In genomic region chr5:157679801-157680200, GRCh38 we compare ENCODE assay signal across 38 cellular contexts. TPM values are rescaled to one million over a fixed set of nuclear protein-coding genes. Genes with fewer than 3 reads are reported as not detected.
"Had no signal": no experiment of that assay in that cellular context is flagged by ENCODE, and none has a peak within 500 bp of the region (broad histone marks: within the 10 kb centered on the region; RNA-seq: fewer than 3 reads in every experiment).

No MANE protein-coding gene starts in this region.

- H3K27ac ChIP-seq: adrenal gland, body of pancreas, brain microvascular endothelial cell, breast epithelium, VCaP had no signal

- H3K36me3 ChIP-seq: adrenal gland, brain microvascular endothelial cell, breast epithelium had no signal

- H3K4me3 ChIP-seq: adrenal gland, body of pancreas, breast epithelium had no signal

- DNase-seq: activated B cell treated with CpG ODN at 0.5 μM for 24 hours; activated CD4-positive, alpha-beta memory T cell treated with anti-CD3 and anti-CD28 coated beads for 36 hours; activated CD4-positive, alpha-beta T cell treated with anti-CD3 and anti-CD28 coated beads for 4 hours; activated CD4-positive, alpha-beta T cell treated with anti-CD3 and anti-CD28 coated beads, Interleukin-2, amount 10 ng/mL, durations not matched to agents 24 days and 14 days; activated CD4-positive, alpha-beta T cell treated with anti-CD3 and anti-CD28 coated beads, Interleukin-2, amount 50 U/mL, for 1 hour; activated CD4-positive, alpha-beta T cell treated with anti-CD3 and anti-CD28 coated beads, Interleukin-2, amount 50 U/mL, for 4 hours; activated CD4-positive, CD25-positive, alpha-beta regulatory T cell treated with anti-CD3 and anti-CD28 coated beads, Interleukin-2, amount 50 U/mL, for 72 hours; activated CD8-positive, alpha-beta T cell treated with anti-CD3 and anti-CD28 coated beads for 36 hours; activated effector memory CD4-positive, alpha-beta T cell treated with anti-CD3 and anti-CD28 coated beads, Interleukin-2, amount 50 U/mL, for 16 hours; activated gamma-delta T cell treated with Interleukin-2 at 50 U/mL for 16 hours; activated naive CD4-positive, alpha-beta T cell; activated naive CD4-positive, alpha-beta T cell treated with anti-CD3 and anti-CD28 coated beads for 36 hours; activated naive CD4-positive, alpha-beta T cell treated with anti-CD3 and anti-CD28 coated beads, Interleukin-2, amount 50 U/mL, for 16 hours; activated naive CD8-positive, alpha-beta T cell treated with anti-CD3 and anti-CD28 coated beads for 36 hours; activated T-cell treated with anti-CD3 and anti-CD28 coated beads for 4 hours; activated T-cell treated with anti-CD3 and anti-CD28 coated beads, Interleukin-2, amount 50 U/mL, for 1 hour; activated T-cell treated with anti-CD3 and anti-CD28 coated beads, Interleukin-2, amount 50 U/mL, for 4 hours; activated T-cell treated with anti-CD3 and anti-CD28 coated beads, Interleukin-2, amount 50 U/mL, for 72 hours; adrenal gland; amniotic stem cell; aorta; body of pancreas; brain microvascular endothelial cell; central memory CD4-positive, alpha-beta T cell; SW 1271; T-helper 1 cell; T-helper 2 cell; T-helper 9 cell had no signal

- ATAC-seq: activated CD8-positive, alpha-beta T cell treated with anti-CD3 and anti-CD28 coated beads for 36 hours; activated naive CD4-positive, alpha-beta T cell treated with anti-CD3 and anti-CD28 coated beads, Interleukin-2, amount 50 U/mL, for 72 hours; activated T-cell treated with anti-CD3 and anti-CD28 coated beads, Interleukin-2, amount 50 U/mL, for 4 hours; activated T-cell treated with anti-CD3 and anti-CD28 coated beads, Interleukin-2, amount 50 U/mL, for 72 hours; activated T-helper 17 cell treated with anti-CD3 and anti-CD28 coated beads, Interleukin-2, amount 50 U/mL, for 72 hours; body of pancreas had no signal

- H3K27ac Mint-ChIP-seq: activated B cell treated with CpG ODN at 0.5 μM for 24 hours; activated CD4-positive, alpha-beta memory T cell treated with anti-CD3 and anti-CD28 coated beads for 36 hours; activated CD4-positive, alpha-beta T cell treated with anti-CD3 and anti-CD28 coated beads, Interleukin-2, amount 10 ng/mL, durations not matched to agents 24 days and 14 days; activated CD8-positive, alpha-beta T cell treated with anti-CD3 and anti-CD28 coated beads for 36 hours; activated naive CD4-positive, alpha-beta T cell treated with anti-CD3 and anti-CD28 coated beads for 36 hours; activated naive CD4-positive, alpha-beta T cell treated with anti-CD3 and anti-CD28 coated beads, Interleukin-2, amount 50 U/mL, for 72 hours; activated naive CD8-positive, alpha-beta T cell treated with anti-CD3 and anti-CD28 coated beads for 36 hours; activated T-cell treated with anti-CD3 and anti-CD28 coated beads, Interleukin-2, amount 50 U/mL, for 72 hours; activated T-helper 1 cell treated with anti-CD3 and anti-CD28 coated beads, Interleukin-12 subunit alpha, Interleukin-12 subunit beta, Interleukin-2, Interleukin-4 antibody, amounts not matched to agents 30 ng/mL and 10 ng/mL and 1 ng/mL, durations not matched to agents 14 hours and 24 hours and 36 hours; activated T-helper 17 cell treated with anti-CD3 and anti-CD28 coated beads, Interleukin-2, amount 50 U/mL, for 72 hours; T-helper 1 cell treated with Interleukin-12 subunit alpha and Interleukin-12 subunit beta and Interleukin-4 antibody, amounts not matched to agents 30 μg/mL and 1 μg/mL, for 36 hours; T-helper 2 cell treated with Interferon-gamma antibody and Interleukin-4, amounts not matched to agents 5 μg/mL and 100 μg/mL, for 36 hours had no signal

- H3K36me3 Mint-ChIP-seq: activated CD4-positive, alpha-beta memory T cell treated with anti-CD3 and anti-CD28 coated beads for 36 hours; activated naive CD4-positive, alpha-beta T cell treated with anti-CD3 and anti-CD28 coated beads, Interleukin-2, amount 50 U/mL, for 72 hours; activated naive CD8-positive, alpha-beta T cell treated with anti-CD3 and anti-CD28 coated beads for 36 hours had no signal

- H3K4me1 Mint-ChIP-seq: activated B cell treated with CpG ODN at 0.5 μM for 24 hours; activated CD4-positive, alpha-beta T cell treated with anti-CD3 and anti-CD28 coated beads, Interleukin-2, amount 10 ng/mL, durations not matched to agents 24 days and 14 days; activated naive CD8-positive, alpha-beta T cell treated with anti-CD3 and anti-CD28 coated beads for 36 hours; activated T-helper 17 cell treated with anti-CD3 and anti-CD28 coated beads, Interleukin-2, amount 50 U/mL, for 72 hours had no signal

- H3K4me1 ChIP-seq: adrenal gland, body of pancreas, breast epithelium had no signal

- H3K9me3 ChIP-seq: adrenal gland, body of pancreas, breast epithelium had no signal

- H3K27me3 Mint-ChIP-seq: activated B cell treated with CpG ODN at 0.5 μM for 24 hours; activated CD4-positive, alpha-beta memory T cell treated with anti-CD3 and anti-CD28 coated beads for 36 hours; activated CD8-positive, alpha-beta T cell treated with anti-CD3 and anti-CD28 coated beads for 36 hours; activated naive CD8-positive, alpha-beta T cell treated with anti-CD3 and anti-CD28 coated beads for 36 hours; activated T-helper 17 cell treated with anti-CD3 and anti-CD28 coated beads, Interleukin-2, amount 50 U/mL, for 72 hours had no signal

- H3K9me3 Mint-ChIP-seq: activated B cell treated with CpG ODN at 0.5 μM for 24 hours; activated CD4-positive, alpha-beta memory T cell treated with anti-CD3 and anti-CD28 coated beads for 36 hours; activated CD4-positive, alpha-beta T cell treated with anti-CD3 and anti-CD28 coated beads, Interleukin-2, amount 10 ng/mL, durations not matched to agents 24 days and 14 days; activated CD8-positive, alpha-beta T cell treated with anti-CD3 and anti-CD28 coated beads for 36 hours; activated naive CD4-positive, alpha-beta T cell treated with anti-CD3 and anti-CD28 coated beads for 36 hours; activated naive CD4-positive, alpha-beta T cell treated with anti-CD3 and anti-CD28 coated beads, Interleukin-2, amount 50 U/mL, for 72 hours; activated naive CD8-positive, alpha-beta T cell treated with anti-CD3 and anti-CD28 coated beads for 36 hours; activated T-cell treated with anti-CD3 and anti-CD28 coated beads, Interleukin-2, amount 50 U/mL, for 4 hours; activated T-helper 1 cell treated with anti-CD3 and anti-CD28 coated beads, Interleukin-12 subunit alpha, Interleukin-12 subunit beta, Interleukin-2, Interleukin-4 antibody, amounts not matched to agents 30 ng/mL and 10 ng/mL and 1 ng/mL, durations not matched to agents 14 hours and 24 hours and 36 hours; activated T-helper 17 cell treated with anti-CD3 and anti-CD28 coated beads, Interleukin-2, amount 50 U/mL, for 72 hours; T-helper 1 cell treated with Interleukin-12 subunit alpha and Interleukin-12 subunit beta and Interleukin-4 antibody, amounts not matched to agents 30 μg/mL and 1 μg/mL, for 36 hours; T-helper 2 cell treated with Interferon-gamma antibody and Interleukin-4, amounts not matched to agents 5 μg/mL and 100 μg/mL, for 36 hours had no signal

- H3K27me3 ChIP-seq: adrenal gland, body of pancreas, brain microvascular endothelial cell, breast epithelium had no signal

- H3K4me3 Mint-ChIP-seq: activated B cell treated with CpG ODN at 0.5 μM for 24 hours; activated CD4-positive, alpha-beta memory T cell treated with anti-CD3 and anti-CD28 coated beads for 36 hours; activated CD4-positive, alpha-beta T cell treated with anti-CD3 and anti-CD28 coated beads, Interleukin-2, amount 10 ng/mL, durations not matched to agents 24 days and 14 days; activated CD8-positive, alpha-beta T cell treated with anti-CD3 and anti-CD28 coated beads for 36 hours; activated naive CD4-positive, alpha-beta T cell treated with anti-CD3 and anti-CD28 coated beads for 36 hours; activated naive CD8-positive, alpha-beta T cell treated with anti-CD3 and anti-CD28 coated beads for 36 hours; activated T-cell treated with anti-CD3 and anti-CD28 coated beads, Interleukin-2, amount 50 U/mL, for 4 hours; activated T-cell treated with anti-CD3 and anti-CD28 coated beads, Interleukin-2, amount 50 U/mL, for 72 hours; activated T-helper 1 cell treated with anti-CD3 and anti-CD28 coated beads, Interleukin-12 subunit alpha, Interleukin-12 subunit beta, Interleukin-2, Interleukin-4 antibody, amounts not matched to agents 30 ng/mL and 10 ng/mL and 1 ng/mL, durations not matched to agents 14 hours and 24 hours and 36 hours; activated T-helper 17 cell treated with anti-CD3 and anti-CD28 coated beads, Interleukin-2, amount 50 U/mL, for 72 hours; T-helper 1 cell treated with Interleukin-12 subunit alpha and Interleukin-12 subunit beta and Interleukin-4 antibody, amounts not matched to agents 30 μg/mL and 1 μg/mL, for 36 hours; T-helper 2 cell treated with Interferon-gamma antibody and Interleukin-4, amounts not matched to agents 5 μg/mL and 100 μg/mL, for 36 hours had no signal

RNA-seq across cellular contexts. Expression of gene C5orf52, which starts 8.5 kb away (rescaled TPM):
- total RNA-seq: activated B cell treated with CpG ODN at 0.5 μM for 24 hours; activated CD4-positive, alpha-beta memory T cell treated with anti-CD3 and anti-CD28 coated beads for 36 hours; activated CD8-positive, alpha-beta memory T cell treated with anti-CD3 and anti-CD28 coated beads for 36 hours; activated CD8-positive, alpha-beta T cell treated with anti-CD3 and anti-CD28 coated beads for 36 hours; activated naive CD4-positive, alpha-beta T cell treated with anti-CD3 and anti-CD28 coated beads for 36 hours; activated naive CD4-positive, alpha-beta T cell treated with anti-CD3 and anti-CD28 coated beads, Interleukin-2, amount 50 U/mL, for 72 hours; activated naive CD8-positive, alpha-beta T cell treated with anti-CD3 and anti-CD28 coated beads for 36 hours; activated T-cell treated with anti-CD3 and anti-CD28 coated beads, Interleukin-2, amount 50 U/mL, for 4 hours; activated T-cell treated with anti-CD3 and anti-CD28 coated beads, Interleukin-2, amount 50 U/mL, for 72 hours; activated T-helper 17 cell treated with anti-CD3 and anti-CD28 coated beads, Interleukin-2, amount 50 U/mL, for 72 hours; adrenal gland; aorta; astrocyte; body of pancreas; breast epithelium; cardiac septum had no signal
- polyA plus RNA-seq: adrenal gland, aorta had no signal

RNA-seq across cellular contexts. Expression of gene SOX30, which starts 27.6 kb away (rescaled TPM):
- total RNA-seq: activated CD4-positive, alpha-beta T cell treated with anti-CD3 and anti-CD28 coated beads, Interleukin-2, amount 10 ng/mL, durations not matched to agents 24 days and 14 days; activated naive CD8-positive, alpha-beta T cell treated with anti-CD3 and anti-CD28 coated beads for 36 hours; body of pancreas had no signal
- polyA plus RNA-seq: aorta had no signal
